ENCODE assay signal across 1 cellular context in the genomic region with DNA sequence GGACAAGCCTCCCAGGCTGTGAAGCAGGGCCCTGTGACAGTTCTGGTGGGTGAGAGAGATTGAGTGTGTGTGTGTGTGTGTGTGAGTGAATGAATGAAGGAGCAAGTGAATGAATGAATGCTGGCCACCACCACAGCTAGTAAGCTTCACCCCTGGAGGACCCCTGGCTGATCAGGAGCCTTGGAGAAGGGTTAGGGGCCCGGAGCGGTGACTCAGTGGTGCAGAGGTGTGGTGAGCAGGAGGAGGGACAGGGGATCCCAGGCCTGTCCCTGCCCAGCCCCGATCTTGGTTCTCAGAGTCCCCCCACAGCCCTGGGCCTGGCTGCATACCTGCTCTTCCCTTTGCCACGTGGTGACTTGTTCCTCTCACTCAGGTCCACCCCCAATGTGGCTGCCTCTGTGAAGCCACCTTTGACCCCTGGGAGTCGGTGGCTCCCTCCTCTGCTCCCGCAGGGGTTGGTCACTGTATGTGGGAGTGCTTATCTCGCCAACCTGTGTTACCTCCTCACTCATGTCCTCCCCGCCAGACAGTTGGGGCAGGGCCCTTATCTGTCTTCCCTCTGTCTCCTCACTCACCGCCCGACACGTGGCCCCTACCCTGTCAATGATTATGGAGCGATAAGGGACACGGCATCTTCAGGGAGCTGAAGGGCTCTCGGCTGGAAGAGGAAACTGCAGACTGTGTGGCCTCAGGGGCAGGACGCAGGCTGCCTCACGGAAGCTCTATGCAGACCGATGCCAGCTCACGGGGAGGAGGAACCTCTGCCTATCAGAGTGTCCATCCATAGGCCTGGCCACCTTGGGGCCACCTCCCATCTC.
TF ChIP-seq lines count a peak whose summit lies in the region.

No MANE protein-coding gene starts in this region.

TF ChIP-seq in K562, 482 proteins besides CTCF, POLR2A, EP300 and RAD21 (continued from another document and continues in another):
- peak; percentile 99 for TF ChIP-seq FOXM1 (IDR thresholded peaks at IDR 0.05; ENCODE audit: low read depth)
- TF ChIP-seq FOXM1 (CRISPR knock-in tag; IDR thresholded peaks at IDR 0.05; ENCODE audit: low read depth), result 0 out of 2 replicates have a peak, but pooled peaks have one; percentile 33
- TF ChIP-seq, protein P1, sequence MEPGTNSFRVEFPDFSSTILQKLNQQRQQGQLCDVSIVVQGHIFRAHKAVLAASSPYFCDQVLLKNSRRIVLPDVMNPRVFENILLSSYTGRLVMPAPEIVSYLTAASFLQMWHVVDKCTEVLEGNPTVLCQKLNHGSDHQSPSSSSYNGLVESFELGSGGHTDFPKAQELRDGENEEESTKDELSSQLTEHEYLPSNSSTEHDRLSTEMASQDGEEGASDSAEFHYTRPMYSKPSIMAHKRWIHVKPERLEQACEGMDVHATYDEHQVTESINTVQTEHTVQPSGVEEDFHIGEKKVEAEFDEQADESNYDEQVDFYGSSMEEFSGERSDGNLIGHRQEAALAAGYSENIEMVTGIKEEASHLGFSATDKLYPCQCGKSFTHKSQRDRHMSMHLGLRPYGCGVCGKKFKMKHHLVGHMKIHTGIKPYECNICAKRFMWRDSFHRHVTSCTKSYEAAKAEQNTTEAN (CRISPR knock-in tag; IDR thresholded peaks at IDR 0.05), result no peak
- no peak for TF ChIP-seq TCFL5 (CRISPR knock-in tag; conservative IDR thresholded peaks at IDR 0.05)
- TF ChIP-seq, protein P2, sequence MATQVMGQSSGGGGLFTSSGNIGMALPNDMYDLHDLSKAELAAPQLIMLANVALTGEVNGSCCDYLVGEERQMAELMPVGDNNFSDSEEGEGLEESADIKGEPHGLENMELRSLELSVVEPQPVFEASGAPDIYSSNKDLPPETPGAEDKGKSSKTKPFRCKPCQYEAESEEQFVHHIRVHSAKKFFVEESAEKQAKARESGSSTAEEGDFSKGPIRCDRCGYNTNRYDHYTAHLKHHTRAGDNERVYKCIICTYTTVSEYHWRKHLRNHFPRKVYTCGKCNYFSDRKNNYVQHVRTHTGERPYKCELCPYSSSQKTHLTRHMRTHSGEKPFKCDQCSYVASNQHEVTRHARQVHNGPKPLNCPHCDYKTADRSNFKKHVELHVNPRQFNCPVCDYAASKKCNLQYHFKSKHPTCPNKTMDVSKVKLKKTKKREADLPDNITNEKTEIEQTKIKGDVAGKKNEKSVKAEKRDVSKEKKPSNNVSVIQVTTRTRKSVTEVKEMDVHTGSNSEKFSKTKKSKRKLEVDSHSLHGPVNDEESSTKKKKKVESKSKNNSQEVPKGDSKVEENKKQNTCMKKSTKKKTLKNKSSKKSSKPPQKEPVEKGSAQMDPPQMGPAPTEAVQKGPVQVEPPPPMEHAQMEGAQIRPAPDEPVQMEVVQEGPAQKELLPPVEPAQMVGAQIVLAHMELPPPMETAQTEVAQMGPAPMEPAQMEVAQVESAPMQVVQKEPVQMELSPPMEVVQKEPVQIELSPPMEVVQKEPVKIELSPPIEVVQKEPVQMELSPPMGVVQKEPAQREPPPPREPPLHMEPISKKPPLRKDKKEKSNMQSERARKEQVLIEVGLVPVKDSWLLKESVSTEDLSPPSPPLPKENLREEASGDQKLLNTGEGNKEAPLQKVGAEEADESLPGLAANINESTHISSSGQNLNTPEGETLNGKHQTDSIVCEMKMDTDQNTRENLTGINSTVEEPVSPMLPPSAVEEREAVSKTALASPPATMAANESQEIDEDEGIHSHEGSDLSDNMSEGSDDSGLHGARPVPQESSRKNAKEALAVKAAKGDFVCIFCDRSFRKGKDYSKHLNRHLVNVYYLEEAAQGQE (CRISPR knock-in tag; IDR thresholded peaks at IDR 0.05; ENCODE audit: low read depth), result no peak
- TF ChIP-seq POLR2H (tag; IDR thresholded peaks at IDR 0.05; ENCODE audit: low read depth), result no peak
- TF ChIP-seq, protein P3, sequence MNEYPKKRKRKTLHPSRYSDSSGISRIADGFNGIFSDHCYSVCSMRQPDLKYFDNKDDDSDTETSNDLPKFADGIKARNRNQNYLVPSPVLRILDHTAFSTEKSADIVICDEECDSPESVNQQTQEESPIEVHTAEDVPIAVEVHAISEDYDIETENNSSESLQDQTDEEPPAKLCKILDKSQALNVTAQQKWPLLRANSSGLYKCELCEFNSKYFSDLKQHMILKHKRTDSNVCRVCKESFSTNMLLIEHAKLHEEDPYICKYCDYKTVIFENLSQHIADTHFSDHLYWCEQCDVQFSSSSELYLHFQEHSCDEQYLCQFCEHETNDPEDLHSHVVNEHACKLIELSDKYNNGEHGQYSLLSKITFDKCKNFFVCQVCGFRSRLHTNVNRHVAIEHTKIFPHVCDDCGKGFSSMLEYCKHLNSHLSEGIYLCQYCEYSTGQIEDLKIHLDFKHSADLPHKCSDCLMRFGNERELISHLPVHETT (CRISPR knock-in tag; conservative IDR thresholded peaks at IDR 0.05 in 1 of 2, IDR thresholded peaks at IDR 0.05 in 1 of 2), result peak in 1 of 2 experiments; percentile 96; a peak in 2 of 4 replicates
- peak; percentile 93 for TF ChIP-seq PYGO2 (tag; IDR thresholded peaks at IDR 0.05)
- TF ChIP-seq, protein P4, sequence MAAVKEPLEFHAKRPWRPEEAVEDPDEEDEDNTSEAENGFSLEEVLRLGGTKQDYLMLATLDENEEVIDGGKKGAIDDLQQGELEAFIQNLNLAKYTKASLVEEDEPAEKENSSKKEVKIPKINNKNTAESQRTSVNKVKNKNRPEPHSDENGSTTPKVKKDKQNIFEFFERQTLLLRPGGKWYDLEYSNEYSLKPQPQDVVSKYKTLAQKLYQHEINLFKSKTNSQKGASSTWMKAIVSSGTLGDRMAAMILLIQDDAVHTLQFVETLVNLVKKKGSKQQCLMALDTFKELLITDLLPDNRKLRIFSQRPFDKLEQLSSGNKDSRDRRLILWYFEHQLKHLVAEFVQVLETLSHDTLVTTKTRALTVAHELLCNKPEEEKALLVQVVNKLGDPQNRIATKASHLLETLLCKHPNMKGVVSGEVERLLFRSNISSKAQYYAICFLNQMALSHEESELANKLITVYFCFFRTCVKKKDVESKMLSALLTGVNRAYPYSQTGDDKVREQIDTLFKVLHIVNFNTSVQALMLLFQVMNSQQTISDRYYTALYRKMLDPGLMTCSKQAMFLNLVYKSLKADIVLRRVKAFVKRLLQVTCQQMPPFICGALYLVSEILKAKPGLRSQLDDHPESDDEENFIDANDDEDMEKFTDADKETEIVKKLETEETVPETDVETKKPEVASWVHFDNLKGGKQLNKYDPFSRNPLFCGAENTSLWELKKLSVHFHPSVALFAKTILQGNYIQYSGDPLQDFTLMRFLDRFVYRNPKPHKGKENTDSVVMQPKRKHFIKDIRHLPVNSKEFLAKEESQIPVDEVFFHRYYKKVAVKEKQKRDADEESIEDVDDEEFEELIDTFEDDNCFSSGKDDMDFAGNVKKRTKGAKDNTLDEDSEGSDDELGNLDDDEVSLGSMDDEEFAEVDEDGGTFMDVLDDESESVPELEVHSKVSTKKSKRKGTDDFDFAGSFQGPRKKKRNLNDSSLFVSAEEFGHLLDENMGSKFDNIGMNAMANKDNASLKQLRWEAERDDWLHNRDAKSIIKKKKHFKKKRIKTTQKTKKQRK (IDR thresholded peaks at IDR 0.05; ENCODE audit: borderline replicate concordance, low read depth, low read length), result no peak
- TF ChIP-seq, protein P5, sequence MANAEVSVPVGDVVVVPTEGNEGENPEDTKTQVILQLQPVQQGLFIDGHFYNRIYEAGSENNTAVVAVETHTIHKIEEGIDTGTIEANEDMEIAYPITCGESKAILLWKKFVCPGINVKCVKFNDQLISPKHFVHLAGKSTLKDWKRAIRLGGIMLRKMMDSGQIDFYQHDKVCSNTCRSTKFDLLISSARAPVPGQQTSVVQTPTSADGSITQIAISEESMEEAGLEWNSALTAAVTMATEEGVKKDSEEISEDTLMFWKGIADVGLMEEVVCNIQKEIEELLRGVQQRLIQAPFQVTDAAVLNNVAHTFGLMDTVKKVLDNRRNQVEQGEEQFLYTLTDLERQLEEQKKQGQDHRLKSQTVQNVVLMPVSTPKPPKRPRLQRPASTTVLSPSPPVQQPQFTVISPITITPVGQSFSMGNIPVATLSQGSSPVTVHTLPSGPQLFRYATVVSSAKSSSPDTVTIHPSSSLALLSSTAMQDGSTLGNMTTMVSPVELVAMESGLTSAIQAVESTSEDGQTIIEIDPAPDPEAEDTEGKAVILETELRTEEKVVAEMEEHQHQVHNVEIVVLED (CRISPR knock-in tag; IDR thresholded peaks at IDR 0.05), result no peak
- TF ChIP-seq TCF7L2 (IDR thresholded peaks at IDR 0.05; ENCODE audit: low read depth, low read length), result 0 out of 2 replicates have a peak, but pooled peaks have one; percentile 22
- TF ChIP-seq PHB2 (IDR thresholded peaks at IDR 0.05; ENCODE audit: low read depth), result peak; percentile 99
- no peak for TF ChIP-seq TAF15 (IDR thresholded peaks at IDR 0.05; ENCODE audit: low read depth, low read length)
- TF ChIP-seq, protein P6, sequence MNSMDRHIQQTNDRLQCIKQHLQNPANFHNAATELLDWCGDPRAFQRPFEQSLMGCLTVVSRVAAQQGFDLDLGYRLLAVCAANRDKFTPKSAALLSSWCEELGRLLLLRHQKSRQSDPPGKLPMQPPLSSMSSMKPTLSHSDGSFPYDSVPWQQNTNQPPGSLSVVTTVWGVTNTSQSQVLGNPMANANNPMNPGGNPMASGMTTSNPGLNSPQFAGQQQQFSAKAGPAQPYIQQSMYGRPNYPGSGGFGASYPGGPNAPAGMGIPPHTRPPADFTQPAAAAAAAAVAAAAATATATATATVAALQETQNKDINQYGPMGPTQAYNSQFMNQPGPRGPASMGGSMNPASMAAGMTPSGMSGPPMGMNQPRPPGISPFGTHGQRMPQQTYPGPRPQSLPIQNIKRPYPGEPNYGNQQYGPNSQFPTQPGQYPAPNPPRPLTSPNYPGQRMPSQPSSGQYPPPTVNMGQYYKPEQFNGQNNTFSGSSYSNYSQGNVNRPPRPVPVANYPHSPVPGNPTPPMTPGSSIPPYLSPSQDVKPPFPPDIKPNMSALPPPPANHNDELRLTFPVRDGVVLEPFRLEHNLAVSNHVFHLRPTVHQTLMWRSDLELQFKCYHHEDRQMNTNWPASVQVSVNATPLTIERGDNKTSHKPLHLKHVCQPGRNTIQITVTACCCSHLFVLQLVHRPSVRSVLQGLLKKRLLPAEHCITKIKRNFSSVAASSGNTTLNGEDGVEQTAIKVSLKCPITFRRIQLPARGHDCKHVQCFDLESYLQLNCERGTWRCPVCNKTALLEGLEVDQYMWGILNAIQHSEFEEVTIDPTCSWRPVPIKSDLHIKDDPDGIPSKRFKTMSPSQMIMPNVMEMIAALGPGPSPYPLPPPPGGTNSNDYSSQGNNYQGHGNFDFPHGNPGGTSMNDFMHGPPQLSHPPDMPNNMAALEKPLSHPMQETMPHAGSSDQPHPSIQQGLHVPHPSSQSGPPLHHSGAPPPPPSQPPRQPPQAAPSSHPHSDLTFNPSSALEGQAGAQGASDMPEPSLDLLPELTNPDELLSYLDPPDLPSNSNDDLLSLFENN (IDR thresholded peaks at IDR 0.05; ENCODE audit: low read depth in 2 of 2, low read length in 2 of 2), result peak in 1 of 2 experiments; percentile 99; a peak in 2 of 4 replicates
- no peak for TF ChIP-seq ZNF764 (CRISPR knock-in tag; IDR thresholded peaks at IDR 0.05; ENCODE audit: low read depth)
- TF ChIP-seq BHLHE40 (IDR thresholded peaks at IDR 0.05; ENCODE audit: low read length), result peak; percentile 100
- TF ChIP-seq PCBP2 (IDR thresholded peaks at IDR 0.05; ENCODE audit: low read depth, low read length, poor library complexity, severe bottlenecking), result no peak
- peak; percentile 99 to 100 for TF ChIP-seq ARNT (IDR thresholded peaks at IDR 0.05)
- TF ChIP-seq PHF21A (IDR thresholded peaks at IDR 0.05; ENCODE audit: borderline replicate concordance, low read depth), result peak; percentile 94
- TF ChIP-seq XRCC5 (IDR thresholded peaks at IDR 0.05; ENCODE audit: low read depth, low read length), result peak; percentile 91; the same call in 1 of the 2 replicates
- TF ChIP-seq KDM2B (CRISPR knock-in tag; IDR thresholded peaks at IDR 0.05), result no peak
- TF ChIP-seq, protein P7, sequence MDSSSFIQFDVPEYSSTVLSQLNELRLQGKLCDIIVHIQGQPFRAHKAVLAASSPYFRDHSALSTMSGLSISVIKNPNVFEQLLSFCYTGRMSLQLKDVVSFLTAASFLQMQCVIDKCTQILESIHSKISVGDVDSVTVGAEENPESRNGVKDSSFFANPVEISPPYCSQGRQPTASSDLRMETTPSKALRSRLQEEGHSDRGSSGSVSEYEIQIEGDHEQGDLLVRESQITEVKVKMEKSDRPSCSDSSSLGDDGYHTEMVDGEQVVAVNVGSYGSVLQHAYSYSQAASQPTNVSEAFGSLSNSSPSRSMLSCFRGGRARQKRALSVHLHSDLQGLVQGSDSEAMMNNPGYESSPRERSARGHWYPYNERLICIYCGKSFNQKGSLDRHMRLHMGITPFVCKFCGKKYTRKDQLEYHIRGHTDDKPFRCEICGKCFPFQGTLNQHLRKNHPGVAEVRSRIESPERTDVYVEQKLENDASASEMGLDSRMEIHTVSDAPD (CRISPR knock-in tag; IDR thresholded peaks at IDR 0.05), result 0 out of 2 replicates have a peak, but pooled peaks have one; percentile 21
- peak; percentile 100 for TF ChIP-seq CBFA2T2 (conservative IDR thresholded peaks at IDR 0.05)
- TF ChIP-seq C11orf30 (IDR thresholded peaks at IDR 0.05; ENCODE audit: low read depth), result no peak
- no peak for TF ChIP-seq GTF2A2 (tag; IDR thresholded peaks at IDR 0.05)
- TF ChIP-seq POLR2B (IDR thresholded peaks at IDR 0.05; ENCODE audit: low read depth, partially characterized antibody), result no peak
- TF ChIP-seq MCM3 (IDR thresholded peaks at IDR 0.05), result no peak
- TF ChIP-seq CHD4 (IDR thresholded peaks at IDR 0.05; ENCODE audit: insufficient read depth, insufficient replicate concordance, low read depth, low read length, poor library complexity, severe bottlenecking), result no peak
- no peak for TF ChIP-seq ZNF124 (CRISPR knock-in tag; IDR thresholded peaks at IDR 0.05)
- TF ChIP-seq POLR2G (IDR thresholded peaks at IDR 0.05; ENCODE audit: low read depth, low read length), result peak; percentile 65
- TF ChIP-seq SREBF2 (CRISPR knock-in tag; IDR thresholded peaks at IDR 0.05), result 0 out of 2 replicates have a peak, but pooled peaks have one; percentile 84
- TF ChIP-seq DPF2 (IDR thresholded peaks at IDR 0.05), result peak; percentile 100
- TF ChIP-seq PPARD (CRISPR knock-in tag; IDR thresholded peaks at IDR 0.05), result no peak
- peak; percentile 99 to 100 for TF ChIP-seq RCOR1 (IDR thresholded peaks at IDR 0.05; ENCODE audit: borderline replicate concordance in 1 of 2, low read depth in 2 of 2, low read length in 2 of 2)
- TF ChIP-seq, protein P8, sequence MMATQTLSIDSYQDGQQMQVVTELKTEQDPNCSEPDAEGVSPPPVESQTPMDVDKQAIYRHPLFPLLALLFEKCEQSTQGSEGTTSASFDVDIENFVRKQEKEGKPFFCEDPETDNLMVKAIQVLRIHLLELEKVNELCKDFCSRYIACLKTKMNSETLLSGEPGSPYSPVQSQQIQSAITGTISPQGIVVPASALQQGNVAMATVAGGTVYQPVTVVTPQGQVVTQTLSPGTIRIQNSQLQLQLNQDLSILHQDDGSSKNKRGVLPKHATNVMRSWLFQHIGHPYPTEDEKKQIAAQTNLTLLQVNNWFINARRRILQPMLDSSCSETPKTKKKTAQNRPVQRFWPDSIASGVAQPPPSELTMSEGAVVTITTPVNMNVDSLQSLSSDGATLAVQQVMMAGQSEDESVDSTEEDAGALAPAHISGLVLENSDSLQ (IDR thresholded peaks at IDR 0.05), result peak; percentile 90
- TF ChIP-seq ZNF589 (CRISPR knock-in tag; IDR thresholded peaks at IDR 0.05; ENCODE audit: low read depth), result peak; percentile 98
- no peak; the same call in 1 of the 2 replicates for TF ChIP-seq CEBPB (tag; IDR thresholded peaks at IDR 0.05)
- peak; percentile 73; the same call in 1 of the 2 replicates for TF ChIP-seq ZNF583 (CRISPR knock-in tag; IDR thresholded peaks at IDR 0.05)
- TF ChIP-seq, protein P9, sequence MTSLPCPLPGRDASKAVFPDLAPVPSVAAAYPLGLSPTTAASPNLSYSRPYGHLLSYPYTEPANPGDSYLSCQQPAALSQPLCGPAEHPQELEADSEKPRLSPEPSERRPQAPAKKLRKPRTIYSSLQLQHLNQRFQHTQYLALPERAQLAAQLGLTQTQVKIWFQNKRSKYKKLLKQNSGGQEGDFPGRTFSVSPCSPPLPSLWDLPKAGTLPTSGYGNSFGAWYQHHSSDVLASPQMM (CRISPR knock-in tag; IDR thresholded peaks at IDR 0.05), result no peak
- TF ChIP-seq SPI1 (IDR thresholded peaks at IDR 0.05; ENCODE audit: borderline replicate concordance, low read depth, low read length), result peak; percentile 54
